ENCODE assay signal across 9 cellular contexts in genomic region chr11:118295834-118296454, GRCh38. TPM values are rescaled to one million over a fixed set of nuclear protein-coding genes. Genes with fewer than 3 reads are reported as not detected.
A peak's percentile ranks its signal among the peaks of the same experiment; 100 is the strongest.
DNase-seq lines count a peak whose midpoint lies in the region; ATAC-seq, FAIRE-seq and TF ChIP-seq lines count a peak whose summit lies in the region.
"Had no signal": no experiment of that assay in that cellular context is flagged by ENCODE, and none has a peak within 500 bp of the region (broad histone marks: within the 10 kb centered on the region; RNA-seq: fewer than 3 reads in every experiment).

No MANE protein-coding gene starts in this region.

- H3K9ac ChIP-seq in SU-DHL-6 (ENCODE audit: low read length): no peak overlapping the region

- no peaks in the 10 kb centered on the region for H3K79me2 ChIP-seq in SU-DHL-6 (ENCODE audit: insufficient read depth, low read length)

- H3K4me1 Mint-ChIP-seq in chondrocyte (ENCODE audit: low read depth) (no peaks in the 10 kb centered on the region), nephron progenitor cell (no peaks in the 10 kb centered on the region)

- no peaks in the 10 kb centered on the region for H3K36me3 Mint-ChIP-seq in chondrocyte (ENCODE audit: low read depth)
- no peaks in the 10 kb centered on the region for H3K36me3 Mint-ChIP-seq in nephron progenitor cell (ENCODE audit: low read depth)

- TF ChIP-seq POLR2A in GM12892 (IDR thresholded peaks at IDR 0.05; ENCODE audit: low read depth, low read length): no peak
- no peak for TF ChIP-seq POLR2A in ovary (IDR thresholded peaks at IDR 0.05)

- WGBS in ovary, 3 donors: 57 to 69% (median 64%) methylated on average over 2 of the region's 2 CpGs

- H3K27me3 ChIP-seq in SU-DHL-6 (ENCODE audit: low read length) (no peaks in the 10 kb centered on the region), HAP-1 (ENCODE audit: low read depth) (peaks cover 5% of the 10 kb centered on the region), ovary (no peaks in the 10 kb centered on the region)

- in situ Hi-C loops in HAP-1 (cut with MboI; ENCODE audit: low sequenced_read_pairs): no loop called here

- no peaks in the 10 kb centered on the region for H3K9me3 ChIP-seq in SU-DHL-6 (ENCODE audit: insufficient read depth, low read length)
- H3K9me3 ChIP-seq in HAP-1: no peaks in the 10 kb centered on the region
- H3K9me3 ChIP-seq in ovary: no peaks in the 10 kb centered on the region

- TF ChIP-seq EP300 in ovary (IDR thresholded peaks at IDR 0.05): no peak

- no peak overlapping the region for H2AFZ ChIP-seq in SU-DHL-6 (ENCODE audit: low read depth, low read length, severe bottlenecking)

- no peaks in the 10 kb centered on the region for H4K20me1 ChIP-seq in SU-DHL-6 (ENCODE audit: low read depth, low read length)

- peaks cover 40% of the 10 kb centered on the region for H3K27me3 Mint-ChIP-seq in chondrocyte (ENCODE audit: low read depth)
- H3K27me3 Mint-ChIP-seq in nephron progenitor cell (ENCODE audit: low read depth, poor library complexity): peaks cover 52% of the 10 kb centered on the region

- no peaks in the 10 kb centered on the region for H3F3A ChIP-seq in SU-DHL-6 (ENCODE audit: insufficient read depth)

- intact Hi-C loops in ovary (cut with DNase I): no loop called here

- DNase-seq in AG09309 (ENCODE audit: low read depth) (no peak), GM12892 (ENCODE audit: insufficient read length) (no peak), chondrocyte (ENCODE audit: low spot score) (no peak), nephron progenitor cell (no peak), HAP-1 (ENCODE audit: low spot score in 2 of 2) (no peak), ovary (no peak)

- H3K4me1 ChIP-seq in HAP-1 (no peaks in the 10 kb centered on the region), ovary (ENCODE audit: insufficient read depth) (no peaks in the 10 kb centered on the region)

- H3K4me3 Mint-ChIP-seq in chondrocyte (ENCODE audit: unreplicated experiment): no peak overlapping the region
- no peak overlapping the region for H3K4me3 Mint-ChIP-seq in nephron progenitor cell

- no peak overlapping the region for H3K4me2 ChIP-seq in SU-DHL-6 (ENCODE audit: low read depth, low read length, poor library complexity, severe bottlenecking)

- H3K4me3 ChIP-seq in AG09309 (ENCODE audit: control insufficient read depth, low read depth, low read length): no peak overlapping the region
- H3K4me3 ChIP-seq in SU-DHL-6 (ENCODE audit: insufficient read depth, low read length, poor library complexity, severe bottlenecking): no peak overlapping the region
- no peak overlapping the region for H3K4me3 ChIP-seq in HAP-1
- no peak overlapping the region for H3K4me3 ChIP-seq in ovary

- no peak overlapping the region for H3K27ac Mint-ChIP-seq in chondrocyte (ENCODE audit: unreplicated experiment)
- H3K27ac Mint-ChIP-seq in nephron progenitor cell: no peak overlapping the region

- peak; percentile 48 for FAIRE-seq in GM12892 (lab: Jason Lieb, UNC)
- FAIRE-seq: endometrium had no signal

- H3K27ac ChIP-seq in SU-DHL-6 (ENCODE audit: low read depth, low read length): no peak overlapping the region
- H3K27ac ChIP-seq in ovary: no peak overlapping the region

- no peaks in the 10 kb centered on the region for H3K9me2 ChIP-seq in SU-DHL-6 (replicated peaks; ENCODE audit: insufficient read depth, low read length)

- H3K9me3 Mint-ChIP-seq in chondrocyte (ENCODE audit: low read depth) (peaks cover 3% of the 10 kb centered on the region), nephron progenitor cell (no peaks in the 10 kb centered on the region)

- TF ChIP-seq CTCF in AG09309 (IDR thresholded peaks at IDR 0.05; ENCODE audit: control insufficient read depth, insufficient read depth, low read depth, low read length, missing control alignments): peak; percentile 51
- peak; percentile 58 for TF ChIP-seq CTCF in SU-DHL-6 (IDR thresholded peaks at IDR 0.05; ENCODE audit: insufficient read depth, low read length, poor library complexity, severe bottlenecking)
- TF ChIP-seq CTCF in chondrocyte (IDR thresholded peaks at IDR 0.05): peak; percentile 62
- TF ChIP-seq CTCF in nephron progenitor cell (IDR thresholded peaks at IDR 0.05): peak; percentile 38
- no peak for TF ChIP-seq CTCF in ovary (IDR thresholded peaks at IDR 0.05)

- ATAC-seq in HG03457 (IDR thresholded peaks at IDR 0.05; ENCODE audit: unreplicated experiment): no peak

- H3K36me3 ChIP-seq in SU-DHL-6 (ENCODE audit: low read length) (no peaks in the 10 kb centered on the region), HAP-1 (replicated peaks) (no peaks in the 10 kb centered on the region), ovary (no peaks in the 10 kb centered on the region)

RNA-seq across cellular contexts. Expression of gene CD3E, which starts 8.6 kb away (rescaled TPM):
- 0.25 TPM for polyA plus RNA-seq in GM12892 (2012; ENCODE audit: missing spikeins)
- not detected in 3 replicates for total RNA-seq in chondrocyte
- 1 to 10 TPM in 2 of 7 donors, under 1 TPM in 4, not detected in 1; 0.36 to 2.5 (median 0.59) TPM for total RNA-seq in ovary
- polyA plus RNA-seq in ovary: 10 to 100 TPM in 1 of 2 donors, under 1 TPM in 1; 0.94 to 11.0 TPM

RNA-seq across cellular contexts. Expression of gene MPZL2, which starts 31.8 kb away (rescaled TPM):
- not detected for polyA plus RNA-seq in GM12892 (2012; ENCODE audit: missing spikeins)
- total RNA-seq in chondrocyte (not detected in 3 replicates), ovary (10 to 100 TPM in 4 of 7 donors, 1 to 10 TPM in 3; 4.4 to 42.5 (median 13.2) TPM)
- polyA plus RNA-seq in ovary: 1 to 10 TPM; 5.7 to 9.6 TPM

RNA-seq across cellular contexts. Expression of gene MPZL3, which starts 43.8 kb away (rescaled TPM):
- polyA plus RNA-seq in GM12892 (2012; ENCODE audit: missing spikeins): 2.1 TPM
- 1.1 to 1.7 TPM (median 1.6 TPM) in 3 replicates for total RNA-seq in chondrocyte
- 1 to 10 TPM in 4 of 7 donors, under 1 TPM in 3; 0.25 to 7.0 (median 1.0) TPM for total RNA-seq in ovary
- polyA plus RNA-seq in ovary: 1 to 10 TPM in 1 of 2 donors, under 1 TPM in 1; 0.52 to 1.2 TPM

RNA-seq across cellular contexts. Expression of gene CD3D, which starts 46.6 kb away (rescaled TPM):
- 0.93 TPM for polyA plus RNA-seq in GM12892 (2012; ENCODE audit: missing spikeins)
- not detected in 3 replicates for total RNA-seq in chondrocyte
- 1 to 10 TPM in 4 of 7 donors, under 1 TPM in 2, not detected in 1; 0.47 to 7.7 (median 1.4) TPM for total RNA-seq in ovary
- polyA plus RNA-seq in ovary: 10 to 100 TPM in 1 of 2 donors, under 1 TPM in 1; 0.85 to 11.6 TPM

RNA-seq across cellular contexts. Expression of gene CD3G, which starts 48.2 kb away (rescaled TPM):
- polyA plus RNA-seq in GM12892 (2012; ENCODE audit: missing spikeins): not detected
- total RNA-seq in chondrocyte (not detected in 3 replicates), ovary (under 1 TPM in 6 of 7 donors, not detected in 1; 0.15 to 0.89 (median 0.40) TPM)
- 1 to 10 TPM in 1 of 2 donors, under 1 TPM in 1; 0.17 to 1.4 TPM for polyA plus RNA-seq in ovary

Comparison
In these comparisons a context has a peak if more than half of its experiments do, and no peak if none do; other contexts are left out.
1. CTCF ChIP-seq: peak in AG09309 (single experiment), SU-DHL-6 (single experiment), chondrocyte (single experiment) and nephron progenitor cell (single experiment); none in ovary (0 of 3).